1 cellular context compared by ENCODE assay signal in the genomic region with DNA sequence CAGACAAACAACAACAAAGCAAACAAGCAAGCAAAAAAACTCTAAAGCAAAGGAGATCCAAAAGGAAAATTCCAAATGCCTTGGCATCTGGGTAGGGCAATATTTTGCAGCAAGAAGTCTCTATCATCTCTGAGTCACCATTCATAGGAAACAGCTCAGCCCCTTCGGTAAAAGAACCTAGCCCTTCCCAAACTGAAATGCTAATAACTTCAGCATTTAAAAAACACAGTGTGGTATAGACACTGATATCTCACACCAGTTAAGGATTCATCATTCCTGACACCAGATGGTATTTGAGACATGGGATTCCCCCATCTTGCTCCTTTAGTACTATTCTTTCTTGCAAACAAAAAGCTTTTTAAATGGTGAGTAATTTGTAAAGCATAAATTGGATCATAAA.
TF ChIP-seq lines count a peak whose summit lies in the region.

No MANE protein-coding gene starts in this region.

TF ChIP-seq in IMR-90, 13 proteins besides CTCF, POLR2A, EP300 and RAD21 (continued from another document):
- TF ChIP-seq MAZ (IDR thresholded peaks at IDR 0.05; ENCODE audit: borderline replicate concordance, low read depth, low read length) = no peak
